14 cellular contexts compared by ENCODE assay signal in the genomic region with DNA sequence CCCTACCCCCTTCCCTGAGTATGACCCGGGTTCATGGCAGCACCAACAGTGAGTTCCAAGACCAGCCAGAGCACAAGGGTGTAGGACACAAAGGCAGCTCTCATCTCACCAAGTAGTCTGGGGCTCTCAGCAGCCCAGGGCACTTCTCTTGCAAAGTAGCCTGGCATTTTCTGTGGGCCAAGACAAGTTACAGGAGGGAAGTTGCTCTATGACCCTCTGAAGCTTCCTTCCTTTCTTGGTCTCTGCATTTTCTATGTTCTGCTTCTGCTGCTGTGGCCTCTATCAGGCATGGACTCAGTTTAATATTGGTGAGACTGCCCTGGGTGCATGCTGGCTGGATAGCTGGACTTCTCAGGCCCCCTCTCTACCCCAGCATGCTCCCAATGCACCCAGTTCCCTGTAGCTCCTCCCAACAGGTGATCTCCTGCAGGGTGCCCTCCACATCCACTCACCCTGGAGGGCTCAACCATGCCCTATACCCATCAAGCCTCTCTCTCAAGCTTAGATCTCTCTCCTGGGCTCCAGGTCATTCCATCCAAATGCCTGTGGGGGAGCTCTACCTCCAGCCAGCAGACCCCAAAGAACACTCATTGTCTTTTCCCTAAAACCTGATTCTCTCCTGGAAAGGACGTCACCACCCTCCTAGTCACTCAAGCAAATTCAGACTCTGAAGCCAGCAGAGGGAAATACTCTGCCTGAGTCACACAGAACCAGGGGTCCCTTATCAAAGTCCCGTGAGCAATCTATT. TPM values are rescaled to one million over a fixed set of nuclear protein-coding genes. Genes with fewer than 3 reads are reported as not detected.
DNase-seq lines count a peak whose midpoint lies in the region; ATAC-seq and TF ChIP-seq lines count a peak whose summit lies in the region.
"Had no signal": no experiment of that assay in that cellular context is flagged by ENCODE, and none has a peak within 500 bp of the region (broad histone marks: within the 10 kb centered on the region; RNA-seq: fewer than 3 reads in every experiment).

No MANE protein-coding gene starts in this region.

- no peak overlapping the region for H3K4me3 Mint-ChIP-seq in WTC11

- H3K79me2 ChIP-seq in HCT116 (ENCODE audit: insufficient read depth, low read length), result no peaks in the 10 kb centered on the region

- H3K4me1 ChIP-seq in BE2C, result no peaks in the 10 kb centered on the region
- H3K4me1 ChIP-seq in HCT116 (ENCODE audit: control insufficient read depth in 1 of 2, insufficient read depth in 2 of 2, low read length in 2 of 2), result peaks cover 10 to 13% of the 10 kb centered on the region in 2 experiments; a peak in 2 of 4 replicates
- H3K4me1 ChIP-seq: pancreas had no signal

- no TSS peak for BruUV-seq in HCT116 (replicated peaks; lab: Mats Ljungman, UMichigan)

- no peaks in the 10 kb centered on the region for H3K36me3 ChIP-seq in BE2C
- peaks cover 0 to 2% of the 10 kb centered on the region in 2 experiments; a peak in 1 of 4 replicates for H3K36me3 ChIP-seq in HCT116 (ENCODE audit: control insufficient read depth in 1 of 2, insufficient read depth in 2 of 2, low read length in 2 of 2)
- H3K36me3 ChIP-seq: pancreas had no signal

- peaks cover 11% of the 10 kb centered on the region; the same call in 1 of the 2 replicates for H3K36me3 Mint-ChIP-seq in WTC11
- H3K36me3 Mint-ChIP-seq: activated naive CD4-positive, alpha-beta T cell treated with anti-CD3 and anti-CD28 coated beads, Interleukin-2, amount 50 U/mL, for 72 hours had no signal

- DNase-seq in BE2C, result no peak
- DNase-seq in HCT116 (ENCODE audit: low read depth, low spot score), result no peak
- DNase-seq in WTC11 (ENCODE audit: low spot score), result peak; percentile 31
- peak; percentile 60 for DNase-seq in mesenteric fat pad (ENCODE audit: low spot score)
- DNase-seq in activated effector memory CD4-positive, alpha-beta T cell treated with Interleukin-2 at 50 U/mL for 16 hours, result no peak
- DNase-seq in H4 (ENCODE audit: low spot score), result no peak
- no peak for DNase-seq in NCI-H510A (lab: John Stamatoyannopoulos, UW)
- DNase-seq: caudate nucleus, pancreas had no signal

- POLR2A ChIA-PET in HCT116 (lab: Charles Lee), result interaction anchor here (1.3 kb wide), 1 partner anchor 122 kb away, joined by 3 read pairs; a partner anchor contains a TSS
- POLR2A ChIA-PET in WTC11 (lab: Charles Lee), result interaction anchor here (1.2 kb wide), 1 partner anchor 14 kb away, joined by 5 read pairs; a partner anchor contains a TSS

- no peak overlapping the region for H2AFZ ChIP-seq in HCT116 (ENCODE audit: low read depth, low read length, poor library complexity, severe bottlenecking)

- no peaks in the 10 kb centered on the region for H3K27me3 ChIP-seq in BE2C
- H3K27me3 ChIP-seq in HCT116 (ENCODE audit: insufficient read depth, low read length), result no peaks in the 10 kb centered on the region
- H3K27me3 ChIP-seq: pancreas, suprapubic skin had no signal

- no peaks in the 10 kb centered on the region for H3K27me3 Mint-ChIP-seq in WTC11 (ENCODE audit: low read depth)

- RAD21 ChIA-PET in HCT116 (lab: Charles Lee; ENCODE audit: low non-redundant PET in 1 of 2, low total read pairs in 2 of 2, uncharacterized antibody in 2 of 2, unreplicated experiment in 2 of 2), result no interaction called here

- ATAC-seq in HCT116 (peak; percentile 93), WTC11 (peak; percentile 86), GM18520 (IDR thresholded peaks at IDR 0.05; ENCODE audit: unreplicated experiment) (no peak)
- ATAC-seq: activated CD4-positive, CD25-positive, alpha-beta regulatory T cell treated with anti-CD3 and anti-CD28 coated beads, Interleukin-2, amount 50 U/mL, for 24 hours; activated naive CD4-positive, alpha-beta T cell treated with anti-CD3 and anti-CD28 coated beads, Interleukin-2, amount 50 U/mL, for 72 hours had no signal

- intact Hi-C loops in HCT116 (cut with micrococcal nuclease), result no loop called here

- CTCF ChIA-PET in HCT116 (lab: Charles Lee), result interaction anchor here (1.0 to 1.7 kb wide), 3 partner anchors 9 to 14 kb away, joined by 3 to 7 read pairs (median 4); a partner anchor contains a TSS
- CTCF ChIA-PET in WTC11 (lab: Charles Lee), result interaction anchor here (0.5 to 3.1 kb wide), 35 partner anchors 9 to 534 kb away, joined by 3 to 29 read pairs (median 4); a partner anchor contains a TSS

- no peak for TF ChIP-seq RAD21 in HCT116 (IDR thresholded peaks at IDR 0.05; ENCODE audit: low read depth)

- TF ChIP-seq POLR2A in HCT116 (IDR thresholded peaks at IDR 0.05; ENCODE audit: borderline replicate concordance, extremely low read depth, insufficient read depth, insufficient read length), result no peak

- H3K4me3 ChIP-seq in BE2C (ENCODE audit: low read depth, low read length), result no peak overlapping the region
- H3K4me3 ChIP-seq in HCT116 (replicated peaks in 1 of 2; ENCODE audit: low read depth in 1 of 2, low read length in 2 of 2), result no peak overlapping the region
- H3K4me3 ChIP-seq: pancreas, SK-N-MC, suprapubic skin had no signal

- no peaks in the 10 kb centered on the region for H3K9me2 ChIP-seq in HCT116 (ENCODE audit: insufficient read depth)

- H3K9me3 Mint-ChIP-seq in WTC11, result no peaks in the 10 kb centered on the region
- H3K9me3 Mint-ChIP-seq: activated naive CD4-positive, alpha-beta T cell treated with anti-CD3 and anti-CD28 coated beads, Interleukin-2, amount 50 U/mL, for 72 hours had no signal

- TF ChIP-seq CTCF in BE2C (IDR thresholded peaks at IDR 0.05; ENCODE audit: low read depth, low read length) (peak; percentile 46), HCT116 (IDR thresholded peaks at IDR 0.05 in 2 of 3, conservative IDR thresholded peaks at IDR 0.05 in 1 of 3; ENCODE audit: borderline replicate concordance in 1 of 3, insufficient read depth in 1 of 3, low read depth in 2 of 3, low read length in 2 of 3) (peak in 2 of 3 experiments; percentile 43 to 49; a peak in 3 of 6 replicates), WTC11 (IDR thresholded peaks at IDR 0.05) (0 out of 2 replicates have a peak, but pooled peaks have one; percentile 16)

- H3K9me3 ChIP-seq in BE2C, result no peaks in the 10 kb centered on the region
- no peaks in the 10 kb centered on the region for H3K9me3 ChIP-seq in HCT116 (ENCODE audit: control insufficient read depth in 1 of 2, insufficient read depth in 1 of 2, low read depth in 1 of 2, low read length in 2 of 2)
- H3K9me3 ChIP-seq: pancreas, suprapubic skin had no signal

- H3K27ac Mint-ChIP-seq in WTC11, result 0 out of 2 replicates have a peak overlapping the region, but pooled peaks have one; percentile 45
- H3K27ac Mint-ChIP-seq: activated naive CD4-positive, alpha-beta T cell treated with anti-CD3 and anti-CD28 coated beads, Interleukin-2, amount 50 U/mL, for 72 hours had no signal

- H3K27ac ChIP-seq in HCT116 (ENCODE audit: low read depth, low read length), result no peak overlapping the region
- H3K27ac ChIP-seq: pancreas, SK-N-MC, suprapubic skin had no signal

- H3K4me2 ChIP-seq in HCT116 (ENCODE audit: low read length), result no peak overlapping the region

- no peaks in the 10 kb centered on the region for H4K20me1 ChIP-seq in HCT116 (ENCODE audit: insufficient read depth)

- H3K4me1 Mint-ChIP-seq in WTC11, result peaks cover 28% of the 10 kb centered on the region

- no peak overlapping the region for H3K9ac ChIP-seq in HCT116 (ENCODE audit: low read length)

TF ChIP-seq in HCT116, 20 proteins besides CTCF, POLR2A, EP300 and RAD21 (continues in another document):
- no peak for TF ChIP-seq SRF (IDR thresholded peaks at IDR 0.05; ENCODE audit: low read depth)
- TF ChIP-seq CEBPB (IDR thresholded peaks at IDR 0.05; ENCODE audit: low read depth), result no peak
- TF ChIP-seq YY1 (IDR thresholded peaks at IDR 0.05; ENCODE audit: extremely low read depth, insufficient replicate concordance, low read depth, low read length), result no peak
- TF ChIP-seq ELF1 (IDR thresholded peaks at IDR 0.05; ENCODE audit: borderline replicate concordance, low read depth), result no peak
- no peak for TF ChIP-seq ZNF274 (IDR thresholded peaks at IDR 0.05; ENCODE audit: low read depth, low read length)
- TF ChIP-seq TCF7L2 (IDR thresholded peaks at IDR 0.05; ENCODE audit: borderline replicate concordance, extremely low read depth, insufficient read depth, insufficient read length), result no peak
- TF ChIP-seq FOSL1 (IDR thresholded peaks at IDR 0.05; ENCODE audit: low read depth), result no peak
- no peak for TF ChIP-seq JUND (IDR thresholded peaks at IDR 0.05)
- no peak for TF ChIP-seq EGR1 (IDR thresholded peaks at IDR 0.05; ENCODE audit: low read depth)
- TF ChIP-seq, protein P1, sequence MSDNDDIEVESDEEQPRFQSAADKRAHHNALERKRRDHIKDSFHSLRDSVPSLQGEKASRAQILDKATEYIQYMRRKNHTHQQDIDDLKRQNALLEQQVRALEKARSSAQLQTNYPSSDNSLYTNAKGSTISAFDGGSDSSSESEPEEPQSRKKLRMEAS (IDR thresholded peaks at IDR 0.05), result no peak

TF ChIP-seq in WTC11, 78 proteins besides CTCF, POLR2A, EP300 and RAD21:
- TF ChIP-seq PRRX2 (CRISPR knock-in tag; IDR thresholded peaks at IDR 0.05), result no peak

RNA-seq across cellular contexts. Expression of a gene that starts 13.9 kb away (rescaled TPM):
- 3.9 TPM for polyA plus RNA-seq in BE2C (2012; ENCODE audit: insufficient read depth, insufficient read length, low read depth)
- total RNA-seq in HCT116 (2021; ENCODE audit: unreplicated experiment), result 9.8 TPM
- 8.4 and 9.6 TPM in 2 replicates for polyA plus RNA-seq in HCT116 (2012)
- 10.6 to 11.4 TPM (median 11.1 TPM) in 3 replicates for total RNA-seq in WTC11 (2021)
- 12.0 TPM for total RNA-seq in mesenteric fat pad
- 6.0 and 9.0 TPM in 2 replicates for total RNA-seq in H4 (2014; rRNA removed; shearing (Covaris generic))

RNA-seq across cellular contexts. Expression of a gene that starts 49.1 kb away (rescaled TPM):
- 27.7 TPM for polyA plus RNA-seq in BE2C (2012; ENCODE audit: insufficient read depth, insufficient read length, low read depth)
- total RNA-seq in HCT116 (2021; ENCODE audit: unreplicated experiment), result 5.7 TPM
- polyA plus RNA-seq in HCT116 (2012), result 6.3 and 6.9 TPM in 2 replicates
- total RNA-seq in WTC11 (2021), result 32.5 to 37.0 TPM (median 35.9 TPM) in 3 replicates
- 2.5 TPM for total RNA-seq in mesenteric fat pad
- 2.1 and 3.0 TPM in 2 replicates for total RNA-seq in H4 (2014; rRNA removed; shearing (Covaris generic))

Comparison
In these comparisons a context has a peak if more than half of its experiments do, and no peak if none do; other contexts are left out.
1. DNase-seq: peak in WTC11 (single experiment) and mesenteric fat pad (single experiment); none in BE2C (single experiment), HCT116 (single experiment), activated effector memory CD4-positive, alpha-beta T cell treated with Interleukin-2 at 50 U/mL for 16 hours (single experiment), H4 (single experiment) and NCI-H510A (single experiment).
2. Peak in every context shown above with its lines, with median percentiles within 50 percentile points of each other: CTCF ChIP-seq.